Comparison of ENCODE assay signal across 1 cellular context in genomic region chr20:63642518-63643247, GRCh38.
A peak's percentile ranks its signal among the peaks of the same experiment; 100 is the strongest.
TF ChIP-seq lines count a peak whose summit lies in the region.

No MANE protein-coding gene starts in this region.

TF ChIP-seq in HepG2, 621 proteins besides CTCF, POLR2A, EP300 and RAD21 (continued from another document and continues in another):
- no peak for TF ChIP-seq ZFP90 (CRISPR knock-in tag; IDR thresholded peaks at IDR 0.05; ENCODE audit: borderline replicate concordance)
- no peak for TF ChIP-seq ZNF556 (CRISPR knock-in tag; IDR thresholded peaks at IDR 0.05; ENCODE audit: borderline replicate concordance)
- TF ChIP-seq MYC (CRISPR knock-in tag; IDR thresholded peaks at IDR 0.05; ENCODE audit: borderline replicate concordance), result no peak
- no peak for TF ChIP-seq ZNF3 (CRISPR knock-in tag; IDR thresholded peaks at IDR 0.05)
- TF ChIP-seq MTA3 (CRISPR knock-in tag; IDR thresholded peaks at IDR 0.05), result no peak
- TF ChIP-seq NR0B2 (CRISPR knock-in tag; IDR thresholded peaks at IDR 0.05), result no peak
- TF ChIP-seq CSRNP2 (CRISPR knock-in tag; conservative IDR thresholded peaks at IDR 0.05; ENCODE audit: low read depth), result no peak
- TF ChIP-seq ZNF639 (CRISPR knock-in tag; conservative IDR thresholded peaks at IDR 0.05), result no peak
- TF ChIP-seq ZNF607 (CRISPR knock-in tag; IDR thresholded peaks at IDR 0.05; ENCODE audit: borderline replicate concordance), result no peak
- no peak for TF ChIP-seq U2AF2 (IDR thresholded peaks at IDR 0.05; ENCODE audit: low read depth, low read length)
- TF ChIP-seq GATAD1 (CRISPR knock-in tag; IDR thresholded peaks at IDR 0.05), result no peak
- TF ChIP-seq ZFP36L2 (CRISPR knock-in tag; IDR thresholded peaks at IDR 0.05), result no peak
- no peak for TF ChIP-seq RORA (CRISPR knock-in tag; IDR thresholded peaks at IDR 0.05)
- TF ChIP-seq MLLT10 (CRISPR knock-in tag; IDR thresholded peaks at IDR 0.05), result no peak
- TF ChIP-seq ZNF879 (CRISPR knock-in tag; IDR thresholded peaks at IDR 0.05), result no peak
- no peak; the same call in 1 of the 2 replicates for TF ChIP-seq ZNF589 (CRISPR knock-in tag; conservative IDR thresholded peaks at IDR 0.05)
- TF ChIP-seq GRHL1 (CRISPR knock-in tag; conservative IDR thresholded peaks at IDR 0.05), result no peak
- no peak for TF ChIP-seq DZIP1 (CRISPR knock-in tag; IDR thresholded peaks at IDR 0.05)
- TF ChIP-seq AGO2 (optimal IDR thresholded peaks at IDR 0.05; ENCODE audit: low read depth, low read length), result peak; percentile 69
- no peak for TF ChIP-seq MIXL1 (CRISPR knock-in tag; IDR thresholded peaks at IDR 0.05)
- TF ChIP-seq CHD2 (IDR thresholded peaks at IDR 0.05; ENCODE audit: low read depth, low read length), result no peak
- no peak for TF ChIP-seq ZNF414 (CRISPR knock-in tag; IDR thresholded peaks at IDR 0.05)
- TF ChIP-seq CENPX (CRISPR knock-in tag; IDR thresholded peaks at IDR 0.05), result no peak
- TF ChIP-seq CERS6 (CRISPR knock-in tag; IDR thresholded peaks at IDR 0.05), result no peak
- TF ChIP-seq THRA (CRISPR knock-in tag; IDR thresholded peaks at IDR 0.05; ENCODE audit: borderline replicate concordance), result no peak
- TF ChIP-seq RELA (CRISPR knock-in tag; IDR thresholded peaks at IDR 0.05), result no peak
- TF ChIP-seq ZBTB40 (IDR thresholded peaks at IDR 0.05), result no peak
- no peak for TF ChIP-seq ZBTB40 (CRISPR knock-in tag; IDR thresholded peaks at IDR 0.05)
- no peak for TF ChIP-seq DRAP1 (CRISPR knock-in tag; IDR thresholded peaks at IDR 0.05)
- no peak for TF ChIP-seq SIX1 (CRISPR knock-in tag; IDR thresholded peaks at IDR 0.05; ENCODE audit: borderline replicate concordance)
